ENCODE assay signal across 3 cellular contexts in the genomic region with DNA sequence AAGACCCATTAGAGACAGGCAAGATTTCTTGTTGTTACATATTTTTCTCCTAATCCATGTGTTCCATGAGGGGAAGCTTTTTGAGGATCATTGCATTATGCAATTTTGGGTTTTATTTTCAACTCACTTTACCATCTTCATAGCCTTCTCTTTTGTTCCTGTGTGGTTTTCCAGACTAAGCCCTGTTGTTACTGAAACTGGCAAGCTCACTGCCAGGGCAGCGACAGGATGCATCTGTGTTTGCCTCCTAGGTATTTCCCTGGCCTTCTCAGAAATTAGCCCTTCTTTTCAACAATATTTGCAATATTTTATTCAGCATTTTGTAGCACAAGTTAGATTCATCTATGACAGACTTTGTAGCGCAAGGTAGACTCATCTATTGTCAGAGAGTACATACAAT.
"Had no signal": no experiment of that assay in that cellular context is flagged by ENCODE, and none has a peak within 500 bp of the region (broad histone marks: within the 10 kb centered on the region; RNA-seq: fewer than 3 reads in every experiment).

No MANE protein-coding gene starts in this region.

- DNase-seq: GDM1, GF-D8 had no signal

- ATAC-seq: GM12878 had no signal

- H3K4me3 ChIP-seq: GM12878 had no signal
